Comparison of ENCODE assay signal across 20 cellular contexts in the genomic region with DNA sequence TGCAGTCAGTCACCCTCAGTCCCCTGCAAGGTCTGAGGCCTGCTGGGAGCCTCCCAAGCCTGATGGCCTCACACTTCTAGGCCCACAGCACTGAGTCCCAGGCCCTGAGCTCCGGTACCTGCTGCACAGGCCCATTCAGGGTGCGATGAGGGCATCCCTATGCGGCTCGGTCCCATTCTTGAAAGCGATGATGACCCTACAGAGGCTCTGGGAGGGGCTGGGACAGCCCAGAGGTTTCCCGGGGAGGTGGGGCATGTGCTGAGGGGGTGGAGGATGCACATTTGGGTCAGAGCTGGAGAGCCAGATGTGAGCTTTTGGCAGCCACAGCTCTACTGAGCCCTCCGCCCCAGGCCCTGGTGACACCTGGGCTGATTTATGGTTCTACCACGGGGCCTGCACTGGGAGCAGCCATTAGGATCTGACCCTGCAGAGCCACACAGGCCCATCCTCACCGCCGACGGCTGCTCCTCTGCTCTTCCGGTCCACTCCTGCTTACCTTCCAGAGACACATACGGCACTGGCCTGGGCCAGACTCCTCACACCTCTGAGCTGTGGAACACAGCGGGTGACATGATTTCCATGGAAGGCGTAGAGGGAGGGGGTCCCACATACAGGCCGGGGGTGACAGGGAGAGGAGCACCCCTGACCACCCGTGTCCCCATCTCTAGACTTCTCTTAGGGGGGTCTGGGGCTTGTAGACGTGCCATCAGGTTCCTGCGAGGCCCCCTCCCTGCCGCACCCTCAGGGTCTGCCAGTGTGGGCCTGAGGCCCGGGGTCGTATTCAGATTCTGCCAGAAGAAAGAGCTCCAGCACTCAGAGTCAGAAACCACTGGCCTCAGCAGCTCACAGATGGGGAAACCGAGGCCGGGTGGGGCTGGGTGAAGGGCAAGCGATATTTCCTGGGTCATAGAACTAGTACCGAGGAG. TPM values are rescaled to one million over a fixed set of nuclear protein-coding genes. Genes with fewer than 3 reads are reported as not detected.
"Had no signal": no experiment of that assay in that cellular context is flagged by ENCODE, and none has a peak within 500 bp of the region (broad histone marks: within the 10 kb centered on the region; RNA-seq: fewer than 3 reads in every experiment).

No MANE protein-coding gene starts in this region.

- H3K4me1 ChIP-seq: colonic mucosa had no signal

- DNase-seq: activated CD4-positive, alpha-beta T cell treated with anti-CD3 and anti-CD28 coated beads for 48 hours; activated CD8-positive, alpha-beta memory T cell treated with anti-CD3 and anti-CD28 coated beads, Interleukin-2, amount 50 U/mL, for 4 hours; activated CD8-positive, alpha-beta T cell treated with anti-CD3 and anti-CD28 coated beads, Interleukin-2, amount 10 ng/mL, durations not matched to agents 7 days and 5 days; activated gamma-delta T cell treated with Interleukin-2 at 50 U/mL for 16 hours; central memory CD4-positive, alpha-beta T cell; colonic mucosa; left colon; naive B cell; nucleus accumbens; right cardiac atrium; small intestine; stimulated activated CD4-positive, alpha-beta T cell treated with anti-CD3 and anti-CD28 coated beads, Interleukin-4, amount 100 ng/mL, for 4 hours; stimulated activated CD8-positive, alpha-beta memory T cell treated with anti-CD3 and anti-CD28 coated beads, Interleukin-4, amount 100 ng/mL, for 48 hours; stomach; T-helper 17 cell; testis had no signal

- H3K27ac ChIP-seq: colonic mucosa, stomach, testis had no signal

- H3K9me3 Mint-ChIP-seq: brain, naive B cell, WTC11 had no signal

- H3K27me3 ChIP-seq: colonic mucosa, stomach, testis had no signal

- H3K36me3 ChIP-seq: colonic mucosa, stomach had no signal

- H3K9me3 ChIP-seq: colonic mucosa, stomach, testis had no signal

- H3K4me1 Mint-ChIP-seq: naive B cell, T-helper 17 cell had no signal

- ATAC-seq: activated CD8-positive, alpha-beta T cell treated with anti-CD3 and anti-CD28 coated beads, Interleukin-2, amount 10 ng/mL, durations not matched to agents 7 days and 5 days; left colon; T-helper 17 cell had no signal

- H3K36me3 Mint-ChIP-seq: activated naive CD8-positive, alpha-beta T cell; brain; naive B cell; WTC11 had no signal

- H3K4me3 ChIP-seq: colonic mucosa, stomach, testis had no signal

- H3K4me3 Mint-ChIP-seq: activated CD8-positive, alpha-beta T cell treated with anti-CD3 and anti-CD28 coated beads, Interleukin-2, amount 10 ng/mL, durations not matched to agents 7 days and 5 days; activated naive CD8-positive, alpha-beta T cell; T-helper 17 cell; WTC11 had no signal

- H3K27ac Mint-ChIP-seq: activated CD8-positive, alpha-beta T cell treated with anti-CD3 and anti-CD28 coated beads, Interleukin-2, amount 10 ng/mL, durations not matched to agents 7 days and 5 days; activated naive CD8-positive, alpha-beta T cell; naive B cell; progenitor cell of endocrine pancreas; T-helper 17 cell had no signal

RNA-seq across cellular contexts. Expression of a gene that starts 53.4 kb away (rescaled TPM):
- total RNA-seq: T-helper 17 cell had no signal
